Comparison of ENCODE assay signal across 8 cellular contexts in the genomic region with DNA sequence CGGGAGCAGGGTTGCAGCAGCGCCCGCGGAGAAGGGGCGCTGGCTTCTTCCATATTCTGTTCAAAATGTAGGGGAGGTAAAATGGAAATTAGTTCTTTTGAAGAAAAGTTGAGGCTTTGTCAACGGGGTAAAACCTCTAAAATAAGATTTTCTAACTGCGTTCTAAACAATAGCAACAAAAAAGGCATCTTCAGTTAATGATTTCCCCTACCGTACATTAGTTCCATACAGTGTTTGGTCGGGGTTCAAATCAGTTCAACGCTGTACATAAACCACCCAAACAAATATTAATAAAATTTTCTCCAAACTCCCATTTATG. TPM values are rescaled to one million over a fixed set of nuclear protein-coding genes. Genes with fewer than 3 reads are reported as not detected.
A peak's percentile ranks its signal among the peaks of the same experiment; 100 is the strongest.
DNase-seq lines count a peak whose midpoint lies in the region; ATAC-seq and TF ChIP-seq lines count a peak whose summit lies in the region.

No MANE protein-coding gene starts in this region.

- H3K4me3 ChIP-seq in OCI-LY1 (ENCODE audit: low read depth, low read length, poor library complexity, severe bottlenecking) = peak overlapping the region; percentile 74

- no peaks in the 10 kb centered on the region for H3K9me3 ChIP-seq in OCI-LY1 (ENCODE audit: low read length)

- intact Hi-C loops in CD14-positive monocyte (cut with micrococcal nuclease) = no loop called here

- no peaks in the 10 kb centered on the region for H3K79me2 ChIP-seq in OCI-LY1 (ENCODE audit: insufficient read depth, low read length)

- H3K27me3 ChIP-seq in OCI-LY1 (ENCODE audit: insufficient read depth, low read length) = no peaks in the 10 kb centered on the region

- no peak for DNase-seq in CD14-positive monocyte (ENCODE audit: low spot score)
- no peak for DNase-seq in effector memory CD8-positive, alpha-beta T cell
- no peak for DNase-seq in neural crest cell (ENCODE audit: low read depth, low spot score)
- DNase-seq in stimulated activated CD4-positive, alpha-beta T cell treated with anti-CD3 and anti-CD28 coated beads, Interleukin-15, amount 100 ng/mL, for 24 hours = no peak

- no peak overlapping the region for H2AFZ ChIP-seq in OCI-LY1 (ENCODE audit: low read length)

- no peaks in the 10 kb centered on the region for H3K9me2 ChIP-seq in OCI-LY1 (ENCODE audit: low read depth, low read length)

- H3K27me3 Mint-ChIP-seq in CD14-positive monocyte (ENCODE audit: low read depth in 3 of 3) (peaks cover 12 to 27% (median 14%) of the 10 kb centered on the region in 3 donors), neural crest cell (ENCODE audit: low read depth) (no peaks in the 10 kb centered on the region)
- H3K27me3 Mint-ChIP-seq in effector memory CD8-positive, alpha-beta T cell = peaks cover 0 to 2% of the 10 kb centered on the region in 2 donors

- peak overlapping the region in 5 of 7 donors; percentile 23 to 77 (median 74) for H3K27ac Mint-ChIP-seq in CD14-positive monocyte
- peak overlapping the region; percentile 85 to 87 for H3K27ac Mint-ChIP-seq in effector memory CD8-positive, alpha-beta T cell
- H3K27ac Mint-ChIP-seq in neural crest cell (ENCODE audit: unreplicated experiment) = peak overlapping the region; percentile 99

- no peaks in the 10 kb centered on the region for H4K20me1 ChIP-seq in OCI-LY1 (ENCODE audit: insufficient read depth, low read length)

- H3K9me3 Mint-ChIP-seq in CD14-positive monocyte (peaks cover 0 to 2% (median 0%) of the 10 kb centered on the region in 7 donors), neural crest cell (no peaks in the 10 kb centered on the region)
- H3K9me3 Mint-ChIP-seq in effector memory CD8-positive, alpha-beta T cell = no peaks in the 10 kb centered on the region

- no peaks in the 10 kb centered on the region for H3K36me3 ChIP-seq in OCI-LY1 (ENCODE audit: insufficient read depth, low read length)

- no peaks in the 10 kb centered on the region for H3F3A ChIP-seq in OCI-LY1 (ENCODE audit: insufficient read depth, low read length)

- H3K27ac ChIP-seq in OCI-LY1 (ENCODE audit: low read depth, low read length, poor library complexity, severe bottlenecking) = peak overlapping the region; percentile 30

- H3K4me1 ChIP-seq in OCI-LY1 (ENCODE audit: insufficient read depth, low read length, severe bottlenecking) = peaks cover 25% of the 10 kb centered on the region

- H3K4me1 Mint-ChIP-seq in CD14-positive monocyte (peaks cover 25% of the 10 kb centered on the region), neural crest cell (peaks cover 50% of the 10 kb centered on the region)
- peaks cover 7 to 11% of the 10 kb centered on the region in 2 donors for H3K4me1 Mint-ChIP-seq in effector memory CD8-positive, alpha-beta T cell (ENCODE audit: low read depth in 2 of 2)

- H3K4me3 Mint-ChIP-seq in CD14-positive monocyte (peak overlapping the region; percentile 91 to 95), neural crest cell (peak overlapping the region; percentile 93)
- peak overlapping the region; percentile 91 to 95 for H3K4me3 Mint-ChIP-seq in effector memory CD8-positive, alpha-beta T cell

- no peak for ATAC-seq in effector memory CD8-positive, alpha-beta T cell (replicated peaks)
- ATAC-seq in GM18858 (IDR thresholded peaks at IDR 0.05; ENCODE audit: unreplicated experiment) = no peak
- ATAC-seq in GM21786 (IDR thresholded peaks at IDR 0.05; ENCODE audit: unreplicated experiment) = no peak
- ATAC-seq in GM21515 (IDR thresholded peaks at IDR 0.05; ENCODE audit: unreplicated experiment) = no peak

- H3K36me3 Mint-ChIP-seq in CD14-positive monocyte = peaks cover 0 to 1% of the 10 kb centered on the region in 2 donors
- no peaks in the 10 kb centered on the region for H3K36me3 Mint-ChIP-seq in effector memory CD8-positive, alpha-beta T cell (ENCODE audit: insufficient read depth)
- peaks cover 4% of the 10 kb centered on the region for H3K36me3 Mint-ChIP-seq in neural crest cell (ENCODE audit: low read depth)

- TF ChIP-seq CTCF in CD14-positive monocyte (IDR thresholded peaks at IDR 0.05) (no peak), OCI-LY1 (IDR thresholded peaks at IDR 0.05; ENCODE audit: low read length) (no peak), neural crest cell (conservative IDR thresholded peaks at IDR 0.05) (peak; percentile 12)

- H3K4me2 ChIP-seq in OCI-LY1 (ENCODE audit: low read length) = peak overlapping the region; percentile 56

- peak overlapping the region; percentile 81 for H3K9ac ChIP-seq in OCI-LY1 (ENCODE audit: low read length)

RNA-seq across cellular contexts. Expression of a gene that starts 0.3 kb away (rescaled TPM):
- polyA plus RNA-seq in CD14-positive monocyte = 1 to 10 TPM; 1.2 to 2.2 TPM
- 24.5 and 24.6 TPM in 2 replicates for total RNA-seq in neural crest cell
